In genomic region chr3:13262493-13263211, GRCh38 we compare ENCODE assay signal across 1 cellular context.
A peak's percentile ranks its signal among the peaks of the same experiment; 100 is the strongest.
TF ChIP-seq lines count a peak whose summit lies in the region.

No MANE protein-coding gene starts in this region.

TF ChIP-seq in HepG2, 621 proteins besides CTCF, POLR2A, EP300 and RAD21 (continued from another document and continues in another):
- TF ChIP-seq ZNF281 (CRISPR knock-in tag; IDR thresholded peaks at IDR 0.05; ENCODE audit: borderline replicate concordance) (peak; percentile 99), ZNF512B (CRISPR knock-in tag; IDR thresholded peaks at IDR 0.05; ENCODE audit: borderline replicate concordance) (0 out of 2 replicates have a peak, but pooled peaks have one; percentile 44), ZNF33A (CRISPR knock-in tag; IDR thresholded peaks at IDR 0.05; ENCODE audit: borderline replicate concordance) (no peak), SCMH1 (CRISPR knock-in tag; IDR thresholded peaks at IDR 0.05; ENCODE audit: borderline replicate concordance) (no peak), RBM22 (optimal IDR thresholded peaks at IDR 0.05; ENCODE audit: low read length) (peak; percentile 61), SNAPC2 (CRISPR knock-in tag; IDR thresholded peaks at IDR 0.05) (peak; percentile 67), SOX6 (IDR thresholded peaks at IDR 0.05) (no peak), SOX6 (CRISPR knock-in tag; IDR thresholded peaks at IDR 0.05) (peak; percentile 98), LRRFIP1 (CRISPR knock-in tag; conservative IDR thresholded peaks at IDR 0.05) (no peak), ZGPAT (CRISPR knock-in tag; IDR thresholded peaks at IDR 0.05) (peak; percentile 98), AHR (CRISPR knock-in tag; IDR thresholded peaks at IDR 0.05) (peak; percentile 47; the same call in 1 of the 2 replicates), AFF4 (CRISPR knock-in tag; IDR thresholded peaks at IDR 0.05) (peak; percentile 47; the same call in 1 of the 2 replicates), ZNF816 (CRISPR knock-in tag; IDR thresholded peaks at IDR 0.05; ENCODE audit: borderline replicate concordance) (peak; percentile 49; the same call in 1 of the 2 replicates), MAFG (CRISPR knock-in tag; IDR thresholded peaks at IDR 0.05) (no peak), BRD4 (CRISPR knock-in tag; IDR thresholded peaks at IDR 0.05) (peak; percentile 41; the same call in 1 of the 2 replicates), NFIB (CRISPR knock-in tag; IDR thresholded peaks at IDR 0.05; ENCODE audit: borderline replicate concordance) (no peak), PRDM15 (CRISPR knock-in tag; IDR thresholded peaks at IDR 0.05) (peak; percentile 75; the same call in 1 of the 2 replicates), ZMYM3 (CRISPR knock-in tag; IDR thresholded peaks at IDR 0.05) (peak; percentile 99), DNMT1 (CRISPR knock-in tag; IDR thresholded peaks at IDR 0.05) (peak; percentile 67; the same call in 1 of the 2 replicates), ZNF414 (CRISPR knock-in tag; IDR thresholded peaks at IDR 0.05) (peak; percentile 90), PBX2 (CRISPR knock-in tag; IDR thresholded peaks at IDR 0.05) (no peak), SIX1 (CRISPR knock-in tag; IDR thresholded peaks at IDR 0.05; ENCODE audit: borderline replicate concordance) (peak; percentile 76), CENPBD1 (CRISPR knock-in tag; IDR thresholded peaks at IDR 0.05; ENCODE audit: borderline replicate concordance, low read depth) (0 out of 2 replicates have a peak, but pooled peaks have one; percentile 78), FOXJ3 (CRISPR knock-in tag; IDR thresholded peaks at IDR 0.05; ENCODE audit: borderline replicate concordance) (peak; percentile 81; the same call in 1 of the 2 replicates), EZH2 (conservative IDR thresholded peaks at IDR 0.05; ENCODE audit: low read depth, low read length) (no peak), RFXANK (CRISPR knock-in tag; IDR thresholded peaks at IDR 0.05) (peak; percentile 63; the same call in 1 of the 2 replicates), SMYD3 (CRISPR knock-in tag; IDR thresholded peaks at IDR 0.05) (peak; percentile 60; the same call in 1 of the 2 replicates), TBX2 (CRISPR knock-in tag; IDR thresholded peaks at IDR 0.05; ENCODE audit: borderline replicate concordance) (peak; percentile 89), PATZ1 (CRISPR knock-in tag; IDR thresholded peaks at IDR 0.05) (peak; percentile 92), ATAD3A (CRISPR knock-in tag; IDR thresholded peaks at IDR 0.05) (no peak), ZNF547 (CRISPR knock-in tag; IDR thresholded peaks at IDR 0.05) (peak; percentile 62), NFRKB (IDR thresholded peaks at IDR 0.05) (no peak), YY1 (IDR thresholded peaks at IDR 0.05; ENCODE audit: insufficient read depth, insufficient replicate concordance, low read depth, low read length) (peak; percentile 13), MAFK (conservative IDR thresholded peaks at IDR 0.05 in 1 of 2, IDR thresholded peaks at IDR 0.05 in 1 of 2; ENCODE audit: low read length in 2 of 2) (0 out of 4 replicates have a peak, but pooled peaks of 1 of the 2 experiments have one; percentile 1), SPEN (CRISPR knock-in tag; IDR thresholded peaks at IDR 0.05; ENCODE audit: low read depth) (peak; percentile 75; the same call in 1 of the 2 replicates)
